Comparison of ENCODE assay signal across 8 cellular contexts in the genomic region with DNA sequence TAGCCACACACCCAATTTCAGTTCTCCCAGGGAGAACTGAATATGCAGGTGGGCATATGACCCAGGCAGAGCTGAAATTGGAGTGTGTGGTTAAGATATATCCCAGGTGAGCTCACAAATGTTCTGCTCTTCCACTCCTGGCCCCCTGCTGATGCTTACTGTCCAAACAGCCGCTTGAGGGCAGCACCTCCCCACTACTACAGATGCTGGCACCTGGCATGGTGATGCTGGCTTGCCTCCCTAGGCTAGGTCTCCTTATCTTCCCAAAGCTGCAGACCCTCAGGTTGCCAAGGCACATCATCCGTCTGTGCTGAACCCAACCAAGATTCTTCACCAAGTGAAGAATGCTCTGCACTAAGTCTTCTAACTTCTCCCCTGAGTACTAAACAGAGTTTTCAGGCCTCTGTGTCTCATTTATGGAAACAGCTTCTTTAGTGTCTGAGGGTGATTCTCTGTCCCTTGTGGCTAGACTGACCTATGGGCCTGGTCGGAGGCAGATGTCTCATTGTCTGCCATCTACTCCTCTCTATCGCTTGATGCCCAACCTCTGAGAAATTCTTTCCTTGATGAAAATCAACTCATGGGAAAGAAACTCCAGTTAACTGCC.
A peak's percentile ranks its signal among the peaks of the same experiment; 100 is the strongest.
DNase-seq lines count a peak whose midpoint lies in the region; ATAC-seq and TF ChIP-seq lines count a peak whose summit lies in the region.

No MANE protein-coding gene starts in this region.

- H3K36me3 Mint-ChIP-seq in central memory CD8-positive, alpha-beta T cell (ENCODE audit: insufficient read depth): no peaks in the 10 kb centered on the region

- no peaks in the 10 kb centered on the region for H3K27me3 Mint-ChIP-seq in central memory CD8-positive, alpha-beta T cell

- H3K4me1 Mint-ChIP-seq in central memory CD8-positive, alpha-beta T cell: no peaks in the 10 kb centered on the region

- peak; percentile 84 for TF ChIP-seq CTCF in GM10266 (IDR thresholded peaks at IDR 0.05; ENCODE audit: control insufficient read depth, insufficient read depth, low read depth, missing control alignments)

- DNase-seq in GM10266 (ENCODE audit: extremely low spot score): peak; percentile 56
- DNase-seq in NCI-H345 treated with DMSO at 0.1 percent for 48 hours (lab: John Stamatoyannopoulos, UW; ENCODE audit: unreplicated experiment): peak; percentile 62
- DNase-seq in activated CD4-positive, alpha-beta T cell treated with anti-CD3 and anti-CD28 coated beads for 1 hour: peak; percentile 48
- peak; percentile 47 to 53 for DNase-seq in central memory CD8-positive, alpha-beta T cell (ENCODE audit: low spot score in 2 of 2)
- peak; percentile 75 for DNase-seq in kidney tubule cell (ENCODE audit: low spot score)
- peak; percentile 77 for DNase-seq in stimulated activated CD4-positive, alpha-beta T cell treated with anti-CD3 and anti-CD28 coated beads, Interleukin-4, amount 100 ng/mL, for 24 hours

- no peak overlapping the region for H3K4me3 Mint-ChIP-seq in central memory CD8-positive, alpha-beta T cell

- no peaks in the 10 kb centered on the region for H3K9me3 Mint-ChIP-seq in central memory CD8-positive, alpha-beta T cell

- no peak overlapping the region for H3K27ac Mint-ChIP-seq in central memory CD8-positive, alpha-beta T cell (ENCODE audit: low read depth)

- ATAC-seq in HG02943 (IDR thresholded peaks at IDR 0.05; ENCODE audit: low read depth, unreplicated experiment): peak; percentile 63
- peak; percentile 64 for ATAC-seq in central memory CD8-positive, alpha-beta T cell (replicated peaks; ENCODE audit: extremely low read depth, poor library complexity, severe bottlenecking)
- ATAC-seq in HG02852 (IDR thresholded peaks at IDR 0.05; ENCODE audit: unreplicated experiment): no peak
